ENCODE assay signal across 1 cellular context in genomic region chr17:77145635-77146632, GRCh38.
A peak's percentile ranks its signal among the peaks of the same experiment; 100 is the strongest.
TF ChIP-seq lines count a peak whose summit lies in the region.

No MANE protein-coding gene starts in this region.

TF ChIP-seq in HepG2, 621 proteins besides CTCF, POLR2A, EP300 and RAD21 (continued from another document and continues in another):
- TF ChIP-seq ARID5B (CRISPR knock-in tag; IDR thresholded peaks at IDR 0.05) (peak; percentile 55; the same call in 1 of the 2 replicates), ZNF569 (CRISPR knock-in tag; IDR thresholded peaks at IDR 0.05; ENCODE audit: borderline replicate concordance) (no peak), FOXK1 (CRISPR knock-in tag; IDR thresholded peaks at IDR 0.05; ENCODE audit: borderline replicate concordance, low read depth) (no peak), HMGA1 (CRISPR knock-in tag; conservative IDR thresholded peaks at IDR 0.05) (no peak), PLRG1 (conservative IDR thresholded peaks at IDR 0.05) (no peak), NFKB2 (CRISPR knock-in tag; IDR thresholded peaks at IDR 0.05; ENCODE audit: borderline replicate concordance) (peak; percentile 88), TEF (CRISPR knock-in tag; IDR thresholded peaks at IDR 0.05) (no peak), NKX3-1 (CRISPR knock-in tag; IDR thresholded peaks at IDR 0.05) (no peak), SRY (CRISPR knock-in tag; IDR thresholded peaks at IDR 0.05) (no peak), MYNN (CRISPR knock-in tag; IDR thresholded peaks at IDR 0.05; ENCODE audit: low read depth) (no peak), MNT (IDR thresholded peaks at IDR 0.05) (no peak), HIC2 (CRISPR knock-in tag; IDR thresholded peaks at IDR 0.05; ENCODE audit: low read depth) (peak; percentile 64; the same call in 1 of the 2 replicates), ARID4A (CRISPR knock-in tag; IDR thresholded peaks at IDR 0.05; ENCODE audit: borderline replicate concordance) (peak; percentile 66; the same call in 1 of the 2 replicates), MIXL1 (CRISPR knock-in tag; IDR thresholded peaks at IDR 0.05) (peak; percentile 63; the same call in 1 of the 2 replicates)
- TF ChIP-seq, protein P1, sequence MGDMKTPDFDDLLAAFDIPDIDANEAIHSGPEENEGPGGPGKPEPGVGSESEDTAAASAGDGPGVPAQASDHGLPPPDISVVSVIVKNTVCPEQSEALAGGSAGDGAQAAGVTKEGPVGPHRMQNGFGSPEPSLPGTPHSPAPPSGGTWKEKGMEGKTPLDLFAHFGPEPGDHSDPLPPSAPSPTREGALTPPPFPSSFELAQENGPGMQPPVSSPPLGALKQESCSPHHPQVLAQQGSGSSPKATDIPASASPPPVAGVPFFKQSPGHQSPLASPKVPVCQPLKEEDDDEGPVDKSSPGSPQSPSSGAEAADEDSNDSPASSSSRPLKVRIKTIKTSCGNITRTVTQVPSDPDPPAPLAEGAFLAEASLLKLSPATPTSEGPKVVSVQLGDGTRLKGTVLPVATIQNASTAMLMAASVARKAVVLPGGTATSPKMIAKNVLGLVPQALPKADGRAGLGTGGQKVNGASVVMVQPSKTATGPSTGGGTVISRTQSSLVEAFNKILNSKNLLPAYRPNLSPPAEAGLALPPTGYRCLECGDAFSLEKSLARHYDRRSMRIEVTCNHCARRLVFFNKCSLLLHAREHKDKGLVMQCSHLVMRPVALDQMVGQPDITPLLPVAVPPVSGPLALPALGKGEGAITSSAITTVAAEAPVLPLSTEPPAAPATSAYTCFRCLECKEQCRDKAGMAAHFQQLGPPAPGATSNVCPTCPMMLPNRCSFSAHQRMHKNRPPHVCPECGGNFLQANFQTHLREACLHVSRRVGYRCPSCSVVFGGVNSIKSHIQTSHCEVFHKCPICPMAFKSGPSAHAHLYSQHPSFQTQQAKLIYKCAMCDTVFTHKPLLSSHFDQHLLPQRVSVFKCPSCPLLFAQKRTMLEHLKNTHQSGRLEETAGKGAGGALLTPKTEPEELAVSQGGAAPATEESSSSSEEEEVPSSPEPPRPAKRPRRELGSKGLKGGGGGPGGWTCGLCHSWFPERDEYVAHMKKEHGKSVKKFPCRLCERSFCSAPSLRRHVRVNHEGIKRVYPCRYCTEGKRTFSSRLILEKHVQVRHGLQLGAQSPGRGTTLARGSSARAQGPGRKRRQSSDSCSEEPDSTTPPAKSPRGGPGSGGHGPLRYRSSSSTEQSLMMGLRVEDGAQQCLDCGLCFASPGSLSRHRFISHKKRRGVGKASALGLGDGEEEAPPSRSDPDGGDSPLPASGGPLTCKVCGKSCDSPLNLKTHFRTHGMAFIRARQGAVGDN (CRISPR knock-in tag; IDR thresholded peaks at IDR 0.05): peak; percentile 98
- TF ChIP-seq, protein P2, sequence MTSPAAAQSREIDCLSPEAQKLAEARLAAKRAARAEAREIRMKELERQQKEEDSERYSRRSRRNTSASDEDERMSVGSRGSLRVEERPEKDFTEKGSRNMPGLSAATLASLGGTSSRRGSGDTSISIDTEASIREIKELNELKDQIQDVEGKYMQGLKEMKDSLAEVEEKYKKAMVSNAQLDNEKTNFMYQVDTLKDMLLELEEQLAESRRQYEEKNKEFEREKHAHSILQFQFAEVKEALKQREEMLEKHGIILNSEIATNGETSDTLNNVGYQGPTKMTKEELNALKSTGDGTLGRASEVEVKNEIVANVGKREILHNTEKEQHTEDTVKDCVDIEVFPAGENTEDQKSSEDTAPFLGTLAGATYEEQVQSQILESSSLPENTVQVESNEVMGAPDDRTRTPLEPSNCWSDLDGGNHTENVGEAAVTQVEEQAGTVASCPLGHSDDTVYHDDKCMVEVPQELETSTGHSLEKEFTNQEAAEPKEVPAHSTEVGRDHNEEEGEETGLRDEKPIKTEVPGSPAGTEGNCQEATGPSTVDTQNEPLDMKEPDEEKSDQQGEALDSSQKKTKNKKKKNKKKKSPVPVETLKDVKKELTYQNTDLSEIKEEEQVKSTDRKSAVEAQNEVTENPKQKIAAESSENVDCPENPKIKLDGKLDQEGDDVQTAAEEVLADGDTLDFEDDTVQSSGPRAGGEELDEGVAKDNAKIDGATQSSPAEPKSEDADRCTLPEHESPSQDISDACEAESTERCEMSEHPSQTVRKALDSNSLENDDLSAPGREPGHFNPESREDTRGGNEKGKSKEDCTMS (CRISPR knock-in tag; conservative IDR thresholded peaks at IDR 0.05): no peak
- TF ChIP-seq, protein P3, sequence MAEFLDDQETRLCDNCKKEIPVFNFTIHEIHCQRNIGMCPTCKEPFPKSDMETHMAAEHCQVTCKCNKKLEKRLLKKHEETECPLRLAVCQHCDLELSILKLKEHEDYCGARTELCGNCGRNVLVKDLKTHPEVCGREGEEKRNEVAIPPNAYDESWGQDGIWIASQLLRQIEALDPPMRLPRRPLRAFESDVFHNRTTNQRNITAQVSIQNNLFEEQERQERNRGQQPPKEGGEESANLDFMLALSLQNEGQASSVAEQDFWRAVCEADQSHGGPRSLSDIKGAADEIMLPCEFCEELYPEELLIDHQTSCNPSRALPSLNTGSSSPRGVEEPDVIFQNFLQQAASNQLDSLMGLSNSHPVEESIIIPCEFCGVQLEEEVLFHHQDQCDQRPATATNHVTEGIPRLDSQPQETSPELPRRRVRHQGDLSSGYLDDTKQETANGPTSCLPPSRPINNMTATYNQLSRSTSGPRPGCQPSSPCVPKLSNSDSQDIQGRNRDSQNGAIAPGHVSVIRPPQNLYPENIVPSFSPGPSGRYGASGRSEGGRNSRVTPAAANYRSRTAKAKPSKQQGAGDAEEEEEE (CRISPR knock-in tag; IDR thresholded peaks at IDR 0.05; ENCODE audit: borderline replicate concordance): no peak
- TF ChIP-seq, protein P4, sequence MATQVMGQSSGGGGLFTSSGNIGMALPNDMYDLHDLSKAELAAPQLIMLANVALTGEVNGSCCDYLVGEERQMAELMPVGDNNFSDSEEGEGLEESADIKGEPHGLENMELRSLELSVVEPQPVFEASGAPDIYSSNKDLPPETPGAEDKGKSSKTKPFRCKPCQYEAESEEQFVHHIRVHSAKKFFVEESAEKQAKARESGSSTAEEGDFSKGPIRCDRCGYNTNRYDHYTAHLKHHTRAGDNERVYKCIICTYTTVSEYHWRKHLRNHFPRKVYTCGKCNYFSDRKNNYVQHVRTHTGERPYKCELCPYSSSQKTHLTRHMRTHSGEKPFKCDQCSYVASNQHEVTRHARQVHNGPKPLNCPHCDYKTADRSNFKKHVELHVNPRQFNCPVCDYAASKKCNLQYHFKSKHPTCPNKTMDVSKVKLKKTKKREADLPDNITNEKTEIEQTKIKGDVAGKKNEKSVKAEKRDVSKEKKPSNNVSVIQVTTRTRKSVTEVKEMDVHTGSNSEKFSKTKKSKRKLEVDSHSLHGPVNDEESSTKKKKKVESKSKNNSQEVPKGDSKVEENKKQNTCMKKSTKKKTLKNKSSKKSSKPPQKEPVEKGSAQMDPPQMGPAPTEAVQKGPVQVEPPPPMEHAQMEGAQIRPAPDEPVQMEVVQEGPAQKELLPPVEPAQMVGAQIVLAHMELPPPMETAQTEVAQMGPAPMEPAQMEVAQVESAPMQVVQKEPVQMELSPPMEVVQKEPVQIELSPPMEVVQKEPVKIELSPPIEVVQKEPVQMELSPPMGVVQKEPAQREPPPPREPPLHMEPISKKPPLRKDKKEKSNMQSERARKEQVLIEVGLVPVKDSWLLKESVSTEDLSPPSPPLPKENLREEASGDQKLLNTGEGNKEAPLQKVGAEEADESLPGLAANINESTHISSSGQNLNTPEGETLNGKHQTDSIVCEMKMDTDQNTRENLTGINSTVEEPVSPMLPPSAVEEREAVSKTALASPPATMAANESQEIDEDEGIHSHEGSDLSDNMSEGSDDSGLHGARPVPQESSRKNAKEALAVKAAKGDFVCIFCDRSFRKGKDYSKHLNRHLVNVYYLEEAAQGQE (IDR thresholded peaks at IDR 0.05; ENCODE audit: borderline replicate concordance in 1 of 2, low read depth in 1 of 2, low read length in 2 of 2): no peak
